15 cellular contexts compared by ENCODE assay signal in the genomic region with DNA sequence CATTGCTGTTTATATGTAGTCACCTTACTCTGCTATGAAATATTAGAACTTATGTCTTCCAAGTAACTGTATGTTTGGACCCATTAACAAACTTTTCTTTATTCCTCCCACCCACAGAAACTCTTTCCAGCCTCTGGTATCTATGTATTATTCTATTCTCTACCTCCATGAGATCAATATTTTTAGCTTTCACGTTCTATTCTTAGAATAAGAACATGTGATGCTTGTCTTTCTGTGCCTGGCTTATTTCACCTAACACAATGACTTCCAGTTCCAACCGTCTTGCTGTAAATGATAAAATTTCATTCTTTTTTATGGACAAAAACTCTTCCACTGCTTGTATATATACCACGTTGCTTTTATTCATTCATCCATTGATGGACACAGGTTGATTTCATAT. TPM values are rescaled to one million over a fixed set of nuclear protein-coding genes. Genes with fewer than 3 reads are reported as not detected.
"Had no signal": no experiment of that assay in that cellular context is flagged by ENCODE, and none has a peak within 500 bp of the region (broad histone marks: within the 10 kb centered on the region; RNA-seq: fewer than 3 reads in every experiment).

No MANE protein-coding gene starts in this region.

RNA-seq across cellular contexts. Expression of gene AMY1A, which starts 14.4 kb away (rescaled TPM):
- total RNA-seq: activated B cell treated with CpG ODN at 0.5 μM for 24 hours; activated CD4-positive, alpha-beta memory T cell treated with anti-CD3 and anti-CD28 coated beads for 36 hours; activated CD4-positive, alpha-beta memory T cell treated with anti-CD3 and anti-CD28 coated beads, Interleukin-2, amount 10 ng/mL, durations not matched to agents 7 days and 5 days; activated CD4-positive, alpha-beta T cell treated with anti-CD3 and anti-CD28 coated beads for 36 hours; activated CD4-positive, alpha-beta T cell treated with anti-CD3 and anti-CD28 coated beads, Interleukin-2, amount 10 ng/mL, durations not matched to agents 24 days and 14 days; activated CD4-positive, alpha-beta T cell treated with anti-CD3 and anti-CD28 coated beads, Interleukin-2, amount 10 ng/mL, durations not matched to agents 7 days and 5 days; activated CD8-positive, alpha-beta memory T cell treated with anti-CD3 and anti-CD28 coated beads for 36 hours; activated CD8-positive, alpha-beta memory T cell treated with anti-CD3 and anti-CD28 coated beads, Interleukin-2, amount 10 ng/mL, durations not matched to agents 7 days and 5 days; activated CD8-positive, alpha-beta T cell treated with anti-CD3 and anti-CD28 coated beads for 36 hours; activated CD8-positive, alpha-beta T cell treated with anti-CD3 and anti-CD28 coated beads, Interleukin-2, amount 10 ng/mL, durations not matched to agents 7 days and 5 days; T-cell; T-helper 1 cell treated with Interleukin-12 subunit alpha and Interleukin-12 subunit beta and Interleukin-4 antibody, amounts not matched to agents 30 ng/mL and 1 ng/mL, for 36 hours; T-helper 17 cell; T-helper 2 cell treated with Interferon-gamma antibody and Interleukin-4, amounts not matched to agents 100 ng/mL and 5 ng/mL, for 36 hours; WTC11 had no signal

RNA-seq across cellular contexts. Expression of gene AMY2A, which starts 24.0 kb away (rescaled TPM):
- total RNA-seq: activated B cell treated with CpG ODN at 0.5 μM for 24 hours; activated CD4-positive, alpha-beta memory T cell treated with anti-CD3 and anti-CD28 coated beads for 36 hours; activated CD4-positive, alpha-beta memory T cell treated with anti-CD3 and anti-CD28 coated beads, Interleukin-2, amount 10 ng/mL, durations not matched to agents 7 days and 5 days; activated CD4-positive, alpha-beta T cell treated with anti-CD3 and anti-CD28 coated beads for 36 hours; activated CD4-positive, alpha-beta T cell treated with anti-CD3 and anti-CD28 coated beads, Interleukin-2, amount 10 ng/mL, durations not matched to agents 24 days and 14 days; activated CD4-positive, alpha-beta T cell treated with anti-CD3 and anti-CD28 coated beads, Interleukin-2, amount 10 ng/mL, durations not matched to agents 7 days and 5 days; activated CD8-positive, alpha-beta memory T cell treated with anti-CD3 and anti-CD28 coated beads for 36 hours; activated CD8-positive, alpha-beta memory T cell treated with anti-CD3 and anti-CD28 coated beads, Interleukin-2, amount 10 ng/mL, durations not matched to agents 7 days and 5 days; activated CD8-positive, alpha-beta T cell treated with anti-CD3 and anti-CD28 coated beads for 36 hours; activated CD8-positive, alpha-beta T cell treated with anti-CD3 and anti-CD28 coated beads, Interleukin-2, amount 10 ng/mL, durations not matched to agents 7 days and 5 days; T-helper 1 cell treated with Interleukin-12 subunit alpha and Interleukin-12 subunit beta and Interleukin-4 antibody, amounts not matched to agents 30 ng/mL and 1 ng/mL, for 36 hours; T-helper 17 cell; T-helper 2 cell treated with Interferon-gamma antibody and Interleukin-4, amounts not matched to agents 100 ng/mL and 5 ng/mL, for 36 hours had no signal

RNA-seq across cellular contexts. Expression of gene AMY1B, which starts 54.8 kb away (rescaled TPM):
- total RNA-seq: activated B cell treated with CpG ODN at 0.5 μM for 24 hours; activated CD4-positive, alpha-beta memory T cell treated with anti-CD3 and anti-CD28 coated beads for 36 hours; activated CD4-positive, alpha-beta memory T cell treated with anti-CD3 and anti-CD28 coated beads, Interleukin-2, amount 10 ng/mL, durations not matched to agents 7 days and 5 days; activated CD4-positive, alpha-beta T cell treated with anti-CD3 and anti-CD28 coated beads for 36 hours; activated CD4-positive, alpha-beta T cell treated with anti-CD3 and anti-CD28 coated beads, Interleukin-2, amount 10 ng/mL, durations not matched to agents 24 days and 14 days; activated CD4-positive, alpha-beta T cell treated with anti-CD3 and anti-CD28 coated beads, Interleukin-2, amount 10 ng/mL, durations not matched to agents 7 days and 5 days; activated CD8-positive, alpha-beta memory T cell treated with anti-CD3 and anti-CD28 coated beads for 36 hours; activated CD8-positive, alpha-beta memory T cell treated with anti-CD3 and anti-CD28 coated beads, Interleukin-2, amount 10 ng/mL, durations not matched to agents 7 days and 5 days; activated CD8-positive, alpha-beta T cell treated with anti-CD3 and anti-CD28 coated beads for 36 hours; activated CD8-positive, alpha-beta T cell treated with anti-CD3 and anti-CD28 coated beads, Interleukin-2, amount 10 ng/mL, durations not matched to agents 7 days and 5 days; T-cell; T-helper 1 cell treated with Interleukin-12 subunit alpha and Interleukin-12 subunit beta and Interleukin-4 antibody, amounts not matched to agents 30 ng/mL and 1 ng/mL, for 36 hours; T-helper 17 cell; T-helper 2 cell treated with Interferon-gamma antibody and Interleukin-4, amounts not matched to agents 100 ng/mL and 5 ng/mL, for 36 hours; WTC11 had no signal
